Comparison of ENCODE assay signal across 9 cellular contexts in genomic region chr1:245673920-245674414, GRCh38.
DNase-seq lines count a peak whose midpoint lies in the region; ATAC-seq lines count a peak whose summit lies in the region.
"Had no signal": no experiment of that assay in that cellular context is flagged by ENCODE, and none has a peak within 500 bp of the region (broad histone marks: within the 10 kb centered on the region; RNA-seq: fewer than 3 reads in every experiment).

No MANE protein-coding gene starts in this region.

- no peak overlapping the region for H3K4me3 Mint-ChIP-seq in activated CD4-positive, alpha-beta T cell treated with anti-CD3 and anti-CD28 coated beads, Interleukin-2, amount 10 ng/mL, durations not matched to agents 24 days and 14 days

- ATAC-seq in GM19351 (IDR thresholded peaks at IDR 0.05; ENCODE audit: unreplicated experiment) (peak; percentile 88), HG03108 (IDR thresholded peaks at IDR 0.05; ENCODE audit: unreplicated experiment) (peak; percentile 79), Right ventricle myocardium inferior (no peak)

- no peaks in the 10 kb centered on the region for H3K4me1 Mint-ChIP-seq in activated CD4-positive, alpha-beta T cell treated with anti-CD3 and anti-CD28 coated beads, Interleukin-2, amount 10 ng/mL, durations not matched to agents 24 days and 14 days

- no peaks in the 10 kb centered on the region for H3K36me3 Mint-ChIP-seq in activated CD4-positive, alpha-beta T cell treated with anti-CD3 and anti-CD28 coated beads, Interleukin-2, amount 10 ng/mL, durations not matched to agents 24 days and 14 days (ENCODE audit: low read depth)

- intact Hi-C loops in Right ventricle myocardium inferior (cut with DNase I), result no loop called here
- intact Hi-C loops in activated CD4-positive, alpha-beta T cell treated with anti-CD3 and anti-CD28 coated beads, Interleukin-2, amount 10 ng/mL, durations not matched to agents 24 days and 14 days (cut with micrococcal nuclease), result no loop called here

- no peak overlapping the region for H3K27ac Mint-ChIP-seq in activated CD4-positive, alpha-beta T cell treated with anti-CD3 and anti-CD28 coated beads, Interleukin-2, amount 10 ng/mL, durations not matched to agents 24 days and 14 days

- DNase-seq in OCI-M1 (lab: John Stamatoyannopoulos, UW) (peak; percentile 61), renal cortical epithelial cell (ENCODE audit: low read depth) (peak; percentile 12), NCI-H2227 (lab: John Stamatoyannopoulos, UW; ENCODE audit: unreplicated experiment) (no peak), Right ventricle myocardium inferior (ENCODE audit: missing footprints) (no peak), activated T-cell treated with anti-CD3 and anti-CD28 coated beads for 4 hours (no peak)
- DNase-seq in activated CD4-positive, alpha-beta T cell treated with anti-CD3 and anti-CD28 coated beads, Interleukin-2, amount 10 ng/mL, durations not matched to agents 24 days and 14 days, result no peak
- DNase-seq: brain microvascular endothelial cell had no signal

- no peaks in the 10 kb centered on the region for H3K27me3 Mint-ChIP-seq in activated CD4-positive, alpha-beta T cell treated with anti-CD3 and anti-CD28 coated beads, Interleukin-2, amount 10 ng/mL, durations not matched to agents 24 days and 14 days

- H3K9me3 Mint-ChIP-seq in activated CD4-positive, alpha-beta T cell treated with anti-CD3 and anti-CD28 coated beads, Interleukin-2, amount 10 ng/mL, durations not matched to agents 24 days and 14 days, result no peaks in the 10 kb centered on the region

Comparison
In these comparisons a context has a peak if more than half of its experiments do, and no peak if none do; other contexts are left out.
1. DNase-seq: peak in OCI-M1 (single experiment) and renal cortical epithelial cell (single experiment); none in NCI-H2227 (single experiment), Right ventricle myocardium inferior (single experiment), activated T-cell treated with anti-CD3 and anti-CD28 coated beads for 4 hours (single experiment) and activated CD4-positive, alpha-beta T cell treated with anti-CD3 and anti-CD28 coated beads, Interleukin-2, amount 10 ng/mL, durations not matched to agents 24 days and 14 days (single experiment).